ENCODE assay signal across 11 cellular contexts in genomic region chr22:21816472-21816786, GRCh38. TPM values are rescaled to one million over a fixed set of nuclear protein-coding genes. Genes with fewer than 3 reads are reported as not detected.
A peak's percentile ranks its signal among the peaks of the same experiment; 100 is the strongest.
DNase-seq lines count a peak whose midpoint lies in the region; ATAC-seq and TF ChIP-seq lines count a peak whose summit lies in the region.
"Had no signal": no experiment of that assay in that cellular context is flagged by ENCODE, and none has a peak within 500 bp of the region (broad histone marks: within the 10 kb centered on the region; RNA-seq: fewer than 3 reads in every experiment).

No MANE protein-coding gene starts in this region.

- no peaks in the 10 kb centered on the region for H3K27me3 Mint-ChIP-seq in activated naive CD8-positive, alpha-beta T cell

- TF ChIP-seq CTCF in heart right ventricle (IDR thresholded peaks at IDR 0.05) (no peak), right atrium auricular region (IDR thresholded peaks at IDR 0.05) (no peak)

- peaks cover 71% of the 10 kb centered on the region for H3K4me1 Mint-ChIP-seq in activated naive CD8-positive, alpha-beta T cell (ENCODE audit: low read depth)

- DNase-seq in heart right ventricle, result no peak
- no peak for DNase-seq in right atrium auricular region (ENCODE audit: low spot score)
- no peak for DNase-seq in NCI-H510A (lab: John Stamatoyannopoulos, UW)
- DNase-seq: activated CD8-positive, alpha-beta memory T cell treated with anti-CD3 and anti-CD28 coated beads, Interleukin-2, amount 50 U/mL, for 48 hours; effector CD8-positive, alpha-beta T cell; MM.1S had no signal

- peaks cover 9 to 61% (median 47%) of the 10 kb centered on the region in 9 donors for H3K4me1 ChIP-seq in heart right ventricle
- peaks cover 0 to 53% of the 10 kb centered on the region in 2 donors for H3K4me1 ChIP-seq in right atrium auricular region
- H3K4me1 ChIP-seq in muscle layer of duodenum (ENCODE audit: control insufficient read depth in 1 of 2, insufficient read depth in 2 of 2, low read length in 2 of 2), result peaks cover 16 to 36% of the 10 kb centered on the region in 2 donors
- no peaks in the 10 kb centered on the region for H3K4me1 ChIP-seq in urinary bladder (ENCODE audit: insufficient read depth)

- peaks cover 3% of the 10 kb centered on the region for H3K36me3 Mint-ChIP-seq in activated naive CD8-positive, alpha-beta T cell

- peaks cover 0 to 6% (median 0%) of the 10 kb centered on the region in 11 donors for H3K9me3 ChIP-seq in heart right ventricle
- no peaks in the 10 kb centered on the region for H3K9me3 ChIP-seq in right atrium auricular region
- H3K9me3 ChIP-seq in muscle layer of duodenum (ENCODE audit: control insufficient read depth in 1 of 2, low read length in 2 of 2), result no peaks in the 10 kb centered on the region

- WGBS in heart right ventricle, 2 donors, result 24 to 46% methylated on average over 2 of the region's 2 CpGs
- WGBS in urinary bladder, result 32% methylated on average over 2 of the region's 2 CpGs

- H3K4me3 ChIP-seq in heart right ventricle, result peak overlapping the region in 1 of 10 donors; percentile 8
- no peak overlapping the region for H3K4me3 ChIP-seq in right atrium auricular region
- no peak overlapping the region for H3K4me3 ChIP-seq in muscle layer of duodenum (ENCODE audit: low read depth in 1 of 2, low read length in 2 of 2)
- H3K4me3 ChIP-seq in urinary bladder (ENCODE audit: low read depth, low read length), result no peak overlapping the region

- no peaks in the 10 kb centered on the region for H3K9me3 Mint-ChIP-seq in activated naive CD8-positive, alpha-beta T cell (ENCODE audit: low read depth)

- peak overlapping the region; percentile 97 for H3K27ac Mint-ChIP-seq in activated naive CD8-positive, alpha-beta T cell

- peak overlapping the region; percentile 85 for H3K4me3 Mint-ChIP-seq in activated naive CD8-positive, alpha-beta T cell

- peak overlapping the region in 7 of 10 donors; percentile 19 to 84 (median 72) for H3K27ac ChIP-seq in heart right ventricle
- H3K27ac ChIP-seq in right atrium auricular region, result peak overlapping the region in 1 of 2 donors; percentile 72
- peak overlapping the region; percentile 70 for H3K27ac ChIP-seq in muscle layer of duodenum (ENCODE audit: low read length)
- H3K27ac ChIP-seq in urinary bladder (ENCODE audit: low read depth), result peak overlapping the region; percentile 23

- no peak for ATAC-seq in heart right ventricle
- ATAC-seq in GM18868 (IDR thresholded peaks at IDR 0.05; ENCODE audit: unreplicated experiment), result no peak
- ATAC-seq in GM18511 (IDR thresholded peaks at IDR 0.05; ENCODE audit: unreplicated experiment), result no peak

- H3K27me3 ChIP-seq in heart right ventricle (no peaks in the 10 kb centered on the region), right atrium auricular region (no peaks in the 10 kb centered on the region), muscle layer of duodenum (ENCODE audit: low read depth, low read length) (no peaks in the 10 kb centered on the region)

- intact Hi-C loops in heart right ventricle (cut with DNase I), result loop anchor here in 4 of 10 donors (5.0 to 10.0 kb wide), 4 partner anchors 48 to 136 kb away; partner anchors contain the start of genes MAPK1 (in 4 of the 4), PPM1F (in 1 of the 4) and YPEL1 (in 1 of the 4)

- H3K36me3 ChIP-seq in heart right ventricle, result no peaks in the 10 kb centered on the region
- H3K36me3 ChIP-seq in right atrium auricular region, result no peaks in the 10 kb centered on the region
- peaks cover 0 to 3% of the 10 kb centered on the region in 2 donors for H3K36me3 ChIP-seq in muscle layer of duodenum (ENCODE audit: control insufficient read depth in 1 of 2, insufficient read depth in 2 of 2, low read length in 2 of 2)
- H3K36me3 ChIP-seq in urinary bladder (ENCODE audit: insufficient read depth), result no peaks in the 10 kb centered on the region

RNA-seq across cellular contexts. Expression of gene MAPK1, which starts 51.0 kb away (rescaled TPM):
- 100 to 1,000 TPM in 6 of 10 donors, 10 to 100 TPM in 4; 85.4 to 124 (median 105) TPM for total RNA-seq in heart right ventricle
- polyA plus RNA-seq in heart right ventricle, result 10 to 100 TPM in 1 of 2 donors, 1 to 10 TPM in 1; 8.3 to 14.7 TPM
- total RNA-seq in right atrium auricular region, result 10 to 100 TPM; 39.7 to 42.6 TPM
- total RNA-seq in urinary bladder, result 72.9 TPM
- 39.2 TPM for polyA plus RNA-seq in urinary bladder
